ENCODE assay signal across 16 cellular contexts in genomic region chr2:211049321-211050018, GRCh38.
"Had no signal": no experiment of that assay in that cellular context is flagged by ENCODE, and none has a peak within 500 bp of the region (broad histone marks: within the 10 kb centered on the region; RNA-seq: fewer than 3 reads in every experiment).

No MANE protein-coding gene starts in this region.

- H2AFZ ChIP-seq: hepatocyte had no signal

- H3K4me2 ChIP-seq: hepatocyte had no signal

- H3K36me3 ChIP-seq: ascending aorta, sigmoid colon, suprapubic skin had no signal

- DNase-seq: activated CD4-positive, alpha-beta T cell treated with anti-CD3 and anti-CD28 coated beads for 36 hours; activated CD8-positive, alpha-beta memory T cell treated with anti-CD3 and anti-CD28 coated beads, Interleukin-2, amount 50 U/mL, for 4 hours; activated CD8-positive, alpha-beta T cell treated with anti-CD3 and anti-CD28 coated beads for 36 hours; activated T-cell treated with anti-CD3 and anti-CD28 coated beads, Interleukin-2, amount 50 U/mL, for 72 hours; endodermal cell; erythroblast; kidney; nephron progenitor cell; sigmoid colon; stimulated activated CD4-positive, alpha-beta T cell treated with anti-CD3 and anti-CD28 coated beads, Interleukin-12 subunit alpha, Interleukin-12 subunit beta, amount 100 ng/mL, for 4 hours; stimulated activated naive CD8-positive, alpha-beta T cell treated with anti-CD3 and anti-CD28 coated beads, Interleukin-15, Interleukin-2, amounts not matched to agents 100 U/mL and 50 U/mL, for 24 hours had no signal

- H3K79me2 ChIP-seq: hepatocyte had no signal

- H3K27ac ChIP-seq: ascending aorta, hepatocyte, sigmoid colon, suprapubic skin, VCaP had no signal

- ATAC-seq: activated CD4-positive, alpha-beta T cell treated with anti-CD3 and anti-CD28 coated beads for 36 hours; activated CD8-positive, alpha-beta T cell treated with anti-CD3 and anti-CD28 coated beads for 36 hours; activated T-cell treated with anti-CD3 and anti-CD28 coated beads, Interleukin-2, amount 50 U/mL, for 72 hours; stimulated activated naive CD8-positive, alpha-beta T cell treated with anti-CD3 and anti-CD28 coated beads, Interleukin-15, Interleukin-2, amounts not matched to agents 100 U/mL and 50 U/mL, for 24 hours had no signal

- H3K27me3 Mint-ChIP-seq: activated CD4-positive, alpha-beta T cell treated with anti-CD3 and anti-CD28 coated beads for 36 hours; activated CD8-positive, alpha-beta T cell treated with anti-CD3 and anti-CD28 coated beads for 36 hours; type B pancreatic cell had no signal

- H3K4me1 Mint-ChIP-seq: activated CD4-positive, alpha-beta T cell treated with anti-CD3 and anti-CD28 coated beads for 36 hours; nephron progenitor cell had no signal

- H3K27me3 ChIP-seq: ascending aorta, hepatocyte, sigmoid colon, suprapubic skin had no signal

- H3K36me3 Mint-ChIP-seq: type B pancreatic cell had no signal

- H3K27ac Mint-ChIP-seq: activated CD4-positive, alpha-beta T cell treated with anti-CD3 and anti-CD28 coated beads for 36 hours; activated CD8-positive, alpha-beta T cell treated with anti-CD3 and anti-CD28 coated beads for 36 hours; activated T-cell treated with anti-CD3 and anti-CD28 coated beads, Interleukin-2, amount 50 U/mL, for 72 hours; endodermal cell; nephron progenitor cell; type B pancreatic cell had no signal

- H3K9me3 ChIP-seq: ascending aorta, sigmoid colon, suprapubic skin had no signal

- H3K4me3 Mint-ChIP-seq: activated CD4-positive, alpha-beta T cell treated with anti-CD3 and anti-CD28 coated beads for 36 hours; activated CD8-positive, alpha-beta T cell treated with anti-CD3 and anti-CD28 coated beads for 36 hours; activated T-cell treated with anti-CD3 and anti-CD28 coated beads, Interleukin-2, amount 50 U/mL, for 72 hours; endodermal cell; nephron progenitor cell; type B pancreatic cell had no signal

- H3K4me3 ChIP-seq: ascending aorta, hepatocyte, sigmoid colon, suprapubic skin had no signal

- H3K4me1 ChIP-seq: ascending aorta, sigmoid colon, suprapubic skin had no signal
